Comparison of ENCODE assay signal across 22 cellular contexts in genomic region chr3:69118555-69118954, GRCh38. TPM values are rescaled to one million over a fixed set of nuclear protein-coding genes. Genes with fewer than 3 reads are reported as not detected.
DNase-seq lines count a peak whose midpoint lies in the region; ATAC-seq, FAIRE-seq and TF ChIP-seq lines count a peak whose summit lies in the region.
"Had no signal": no experiment of that assay in that cellular context is flagged by ENCODE, and none has a peak within 500 bp of the region (broad histone marks: within the 10 kb centered on the region; RNA-seq: fewer than 3 reads in every experiment).

No MANE protein-coding gene starts in this region.

- no peak for TF ChIP-seq RAD21 in K562 (CRISPR knock-in tag; conservative IDR thresholded peaks at IDR 0.05 in 1 of 2, IDR thresholded peaks at IDR 0.05 in 1 of 2)

- no peaks in the 10 kb centered on the region for H3K79me2 ChIP-seq in K562 (ENCODE audit: control insufficient read depth, insufficient read depth, low read length)
- H3K79me2 ChIP-seq in trophoblast cell (ENCODE audit: control insufficient read depth, insufficient read depth, low read length, poor library complexity) = no peaks in the 10 kb centered on the region

- no peak overlapping the region for H4K12ac ChIP-seq in trophoblast cell (ENCODE audit: low read depth, low read length)

- no peaks in the 10 kb centered on the region for H3K9me1 ChIP-seq in K562 (ENCODE audit: control insufficient read depth, insufficient read depth, low read length)

- FAIRE-seq in K562 (lab: Jason Lieb, UNC) = no peak
- FAIRE-seq: GM12878, H54 had no signal

- H3K9me3 ChIP-seq in K562 (replicated peaks; ENCODE audit: control insufficient read depth, insufficient read depth, low read depth, low read length) (no peaks in the 10 kb centered on the region), trophoblast cell (ENCODE audit: insufficient read depth, low read depth, low read length) (no peaks in the 10 kb centered on the region), gastrocnemius medialis (no peaks in the 10 kb centered on the region)
- H3K9me3 ChIP-seq: HAP-1 had no signal

- no peak overlapping the region for H4K8ac ChIP-seq in trophoblast cell (ENCODE audit: low read depth, low read length)

- no peaks in the 10 kb centered on the region; a peak in 1 of 5 replicates for H3K4me1 ChIP-seq in K562 (replicated peaks in 1 of 2; ENCODE audit: control insufficient read depth in 2 of 2, insufficient read depth in 2 of 2, low read length in 2 of 2)
- H3K4me1 ChIP-seq in trophoblast cell (ENCODE audit: control insufficient read depth in 1 of 2, insufficient read depth in 2 of 2, low read length in 2 of 2) = peaks cover 2 to 5% of the 10 kb centered on the region in 2 experiments
- peaks cover 27 to 71% of the 10 kb centered on the region in 2 donors for H3K4me1 ChIP-seq in gastrocnemius medialis
- H3K4me1 ChIP-seq: HAP-1 had no signal

- TF ChIP-seq POLR2A in K562 (conservative IDR thresholded peaks at IDR 0.05) (no peak), gastrocnemius medialis (IDR thresholded peaks at IDR 0.05) (peak; percentile 8 to 54)

- H2AK5ac ChIP-seq in trophoblast cell (ENCODE audit: low read length) = no peak overlapping the region

- no peak overlapping the region for H2BK120ac ChIP-seq in trophoblast cell (ENCODE audit: insufficient read depth, low read length, poor library complexity)

- H3K14ac ChIP-seq in trophoblast cell (ENCODE audit: low read length) = no peak overlapping the region

- peak overlapping the region; percentile 32; the same call in 1 of the 2 replicates for H3K4me2 ChIP-seq in K562 (ENCODE audit: insufficient read depth, low read length)
- H3K4me2 ChIP-seq in trophoblast cell (ENCODE audit: low read length) = no peak overlapping the region

- no peak overlapping the region for H3K4me3 ChIP-seq in K562
- H3K4me3 ChIP-seq in trophoblast cell (ENCODE audit: low read depth, low read length) = no peak overlapping the region
- peak overlapping the region in 3 of 4 donors; percentile 34 to 40 (median 39) for H3K4me3 ChIP-seq in gastrocnemius medialis
- H3K4me3 ChIP-seq: GM12878, HAP-1 had no signal

- intact Hi-C loops in K562 (cut with micrococcal nuclease) = no loop called here
- intact Hi-C loops in gastrocnemius medialis (cut with DNase I; ENCODE audit: low total_unique reads) = loop anchor here (2.0 kb wide), 1 partner anchor 32 kb away; no protein-coding TSS in a partner anchor

- in situ Hi-C loops in K562 (cut with MboI) = no loop called here
- in situ Hi-C loops in gastrocnemius medialis (cut with MboI; ENCODE audit: low sequenced_read_pairs in 4 of 4) = no loop called here

- TF ChIP-seq CTCF in K562 (IDR thresholded peaks at IDR 0.05 in 2 of 3, conservative IDR thresholded peaks at IDR 0.05 in 1 of 3; ENCODE audit: insufficient read depth in 2 of 3, low read depth in 1 of 3, low read length in 3 of 3) = no peak
- TF ChIP-seq CTCF in gastrocnemius medialis (IDR thresholded peaks at IDR 0.05 in 4 of 5, conservative IDR thresholded peaks at IDR 0.05 in 1 of 5) = no peak

- H2AFZ ChIP-seq in K562 (ENCODE audit: low read depth, low read length) = peak overlapping the region; percentile 62; the same call in 1 of the 2 replicates
- H2AFZ ChIP-seq in trophoblast cell (ENCODE audit: insufficient read depth, low read length, poor library complexity) = no peak overlapping the region

- H4K20me1 ChIP-seq in K562 (replicated peaks; ENCODE audit: control insufficient read depth, insufficient read depth, low read length) = no peaks in the 10 kb centered on the region

- peak; percentile 58; the same call in 2 of the 3 replicates for ATAC-seq in K562
- peak in 1 of 2 donors; percentile 23 for ATAC-seq in gastrocnemius medialis
- ATAC-seq in HG02623 (IDR thresholded peaks at IDR 0.05; ENCODE audit: unreplicated experiment) = no peak
- ATAC-seq: GM12878 had no signal

- no peak overlapping the region for H4K91ac ChIP-seq in trophoblast cell (ENCODE audit: low read depth, low read length)

- BruUV-seq in K562 (replicated peaks; lab: Mats Ljungman, UMichigan) = no TSS peak

- H3K27me3 ChIP-seq in K562 (ENCODE audit: control insufficient read depth in 2 of 2, insufficient read depth in 2 of 2, low read length in 2 of 2) = no peaks in the 10 kb centered on the region
- H3K27me3 ChIP-seq in trophoblast cell (ENCODE audit: insufficient read depth, low read length) = no peaks in the 10 kb centered on the region
- H3K27me3 ChIP-seq in gastrocnemius medialis = no peaks in the 10 kb centered on the region

- no peaks in the 10 kb centered on the region for H3K36me3 ChIP-seq in K562 (ENCODE audit: control insufficient read depth, insufficient read depth, low read length)
- no peaks in the 10 kb centered on the region for H3K36me3 ChIP-seq in trophoblast cell (ENCODE audit: control insufficient read depth in 1 of 2, insufficient read depth in 2 of 2, low read length in 2 of 2)
- no peaks in the 10 kb centered on the region for H3K36me3 ChIP-seq in gastrocnemius medialis
- H3K36me3 ChIP-seq: HAP-1 had no signal

- CTCF ChIA-PET in K562 (lab: Yijun Ruan, JAX; ENCODE audit: low intra/inter-chr PET ratio) = no interaction called here

- no peak overlapping the region for H2BK5ac ChIP-seq in trophoblast cell (ENCODE audit: low read depth, low read length, poor library complexity)

- DNase-seq in K562 (ENCODE audit: extremely low read depth in 1 of 4, low spot score in 3 of 4) = no peak
- DNase-seq in trophoblast cell = no peak
- peak in 1 of 2 donors; percentile 67 for DNase-seq in gastrocnemius medialis
- DNase-seq in DMS 273 (lab: John Stamatoyannopoulos, UW; ENCODE audit: unreplicated experiment) = no peak
- no peak for DNase-seq in A172 (ENCODE audit: low spot score)
- DNase-seq: 8988T; C1 segment of cervical spinal cord; Calu3; CD4-positive, alpha-beta memory T cell; COR-L47; DMS153; DND-41; GDM1; GOT3; HFFc6 had no signal

- H3K9ac ChIP-seq in K562 (ENCODE audit: insufficient read depth in 1 of 2, low read depth in 2 of 2, low read length in 2 of 2) (no peak overlapping the region), trophoblast cell (ENCODE audit: low read length) (no peak overlapping the region)

- POLR2A ChIA-PET in K562 (lab: Yijun Ruan, JAX) = interaction anchor here (0.8 to 1.3 kb wide), 3 partner anchors 32 to 74 kb away, joined by 3 read pairs; no protein-coding TSS in a partner anchor

- H3K4ac ChIP-seq in trophoblast cell (ENCODE audit: low read depth, low read length) = no peak overlapping the region

- H2BK12ac ChIP-seq in trophoblast cell (ENCODE audit: low read length) = peak overlapping the region; percentile 52

- H3K27ac ChIP-seq in K562 (ENCODE audit: extremely low read depth, low read depth, low read length) (no peak overlapping the region), trophoblast cell (ENCODE audit: low read depth, low read length) (no peak overlapping the region), gastrocnemius medialis (peak overlapping the region; percentile 95 to 97 (median 96)), temporal lobe (ENCODE audit: low read depth, low read length) (peak overlapping the region; percentile 44)

- H3K18ac ChIP-seq in trophoblast cell (ENCODE audit: low read length) = no peak overlapping the region

- H3K79me1 ChIP-seq in trophoblast cell (ENCODE audit: low read length) = no peaks in the 10 kb centered on the region

- H3K23ac ChIP-seq in trophoblast cell (ENCODE audit: low read length) = no peak overlapping the region

- 25% methylated on average over 11 of the region's 12 CpGs for WGBS in K562 (ENCODE audit: insufficient coverage, low coverage, missing lambda C conversion rate)
- no CpG with 5 or more reads among the region's 12 CpGs for WGBS in trophoblast cell (ENCODE audit: extremely low coverage, insufficient coverage, insufficient read length)

- TF ChIP-seq EP300 in K562 (IDR thresholded peaks at IDR 0.05; ENCODE audit: low read length) = no peak

RNA-seq across cellular contexts. Expression of gene LMOD3, which starts 3.8 kb away (rescaled TPM):
- not detected in 2 replicates for total RNA-seq in K562 (2011; cell fraction: chromatin; rRNA removed; ENCODE audit: low replicate concordance)
- not detected in 2 replicates for total RNA-seq in K562 (2011; cell fraction: nucleolus; rRNA removed)
- not detected in 2 replicates for total RNA-seq in K562 (2011; cell fraction: nucleoplasm; rRNA removed)
- total RNA-seq in K562 (2014; rRNA removed) (not detected in 2 replicates), K562 (2014; rRNA removed; fragmentation: Illumina TruSeq; extraction: Trizol) (not detected in 2 replicates), K562 (2015; rRNA removed; fragmentation: Illumina TruSeq; extraction: Trizol) (not detected in 2 replicates), K562 (2021) (not detected in 2 replicates), gastrocnemius medialis (100 to 1,000 TPM in 3 of 4 donors, 10 to 100 TPM in 1; 31.0 to 194 (median 113) TPM), temporal lobe (under 0.01 TPM)
- polyA plus RNA-seq in K562 (2011; rRNA removed) (not detected in 2 replicates), K562 (2014; fragmentation: Illumina TruSeq; extraction: Trizol) (not detected in 2 replicates), K562 (2014; fragmentation: Nextera tagmentation; extraction: Ambion mirVana) (under 1 TPM in 1 of 2 experiments, not detected in 1; 0.03 TPM), K562 (2014; rRNA removed) (not detected in 2 replicates)
- polyA plus RNA-seq in K562 (2011; cell fraction: cytosol; rRNA removed) = not detected in 2 replicates
- not detected in 2 replicates for polyA plus RNA-seq in K562 (2011; cell fraction: nucleus; rRNA removed)
- 0.03 and 0.10 TPM in 2 replicates for polyA plus RNA-seq in K562 (2012)
- polyA minus RNA-seq in K562 (2011; rRNA and poly(A)+ RNA removed) = not detected in 2 replicates
- not detected in 2 replicates for polyA minus RNA-seq in K562 (2011; cell fraction: cytosol; rRNA and poly(A)+ RNA removed)
- not detected in 2 replicates for polyA minus RNA-seq in K562 (2011; cell fraction: nucleus; rRNA and poly(A)+ RNA removed)
- 0.01 TPM in 1 of 2 replicates, not detected in the other for polyA plus RNA-seq in trophoblast cell (2013)
- total RNA-seq in A172 (2014; rRNA removed; shearing (Covaris generic)) = not detected in 2 replicates
- total RNA-seq: A673; Calu3; CD4-positive, alpha-beta memory T cell; HFFc6 had no signal
- polyA plus RNA-seq: BJ had no signal

RNA-seq across cellular contexts. Expression of gene ARL6IP5, which starts 33.8 kb away (rescaled TPM):
- total RNA-seq in K562 (2011; cell fraction: chromatin; rRNA removed; ENCODE audit: low replicate concordance) = 6.7 and 11.2 TPM in 2 replicates
- total RNA-seq in K562 (2011; cell fraction: nucleolus; rRNA removed) = 10.8 TPM in 2 replicates
- total RNA-seq in K562 (2011; cell fraction: nucleoplasm; rRNA removed) = 14.4 and 14.6 TPM in 2 replicates
- total RNA-seq in K562 (2014; rRNA removed) = 11.3 and 11.9 TPM in 2 replicates
- total RNA-seq in K562 (2014; rRNA removed; fragmentation: Illumina TruSeq; extraction: Trizol) = 12.7 and 13.0 TPM in 2 replicates
- total RNA-seq in K562 (2015; rRNA removed; fragmentation: Illumina TruSeq; extraction: Trizol) = 9.4 and 10.7 TPM in 2 replicates
- total RNA-seq in K562 (2021) = 11.5 and 15.2 TPM in 2 replicates
- 21.5 and 22.0 TPM in 2 replicates for polyA plus RNA-seq in K562 (2011; rRNA removed)
- 22.4 and 25.0 TPM in 2 replicates for polyA plus RNA-seq in K562 (2011; cell fraction: cytosol; rRNA removed)
- 3.3 and 6.6 TPM in 2 replicates for polyA plus RNA-seq in K562 (2011; cell fraction: nucleus; rRNA removed)
- polyA plus RNA-seq in K562 (2012) = 16.2 and 23.1 TPM in 2 replicates
- polyA plus RNA-seq in K562 (2014; fragmentation: Illumina TruSeq; extraction: Trizol) = 16.8 and 20.6 TPM in 2 replicates
- 10 to 100 TPM; 51.8 to 54.0 TPM for polyA plus RNA-seq in K562 (2014; fragmentation: Nextera tagmentation; extraction: Ambion mirVana)
- polyA plus RNA-seq in K562 (2014; rRNA removed) = 10.3 and 14.6 TPM in 2 replicates
- 21.9 and 23.0 TPM in 2 replicates for polyA minus RNA-seq in K562 (2011; rRNA and poly(A)+ RNA removed)
- polyA minus RNA-seq in K562 (2011; cell fraction: cytosol; rRNA and poly(A)+ RNA removed) = 11.2 and 13.1 TPM in 2 replicates
- 1.3 and 3.7 TPM in 2 replicates for polyA minus RNA-seq in K562 (2011; cell fraction: nucleus; rRNA and poly(A)+ RNA removed)
- 80.1 and 84.4 TPM in 2 replicates for polyA plus RNA-seq in trophoblast cell (2013)
- total RNA-seq in gastrocnemius medialis = 100 to 1,000 TPM; 108 to 181 (median 145) TPM
- total RNA-seq in temporal lobe = 47.2 TPM
- 99.7 and 109 TPM in 2 replicates for total RNA-seq in A172 (2014; rRNA removed; shearing (Covaris generic))

RNA-seq across cellular contexts. Expression of gene UBA3, which starts 38.4 kb away (rescaled TPM):
- 34.9 and 77.4 TPM in 2 replicates for total RNA-seq in K562 (2011; cell fraction: chromatin; rRNA removed; ENCODE audit: low replicate concordance)
- 20.9 and 22.8 TPM in 2 replicates for total RNA-seq in K562 (2011; cell fraction: nucleolus; rRNA removed)
- 42.0 and 48.9 TPM in 2 replicates for total RNA-seq in K562 (2011; cell fraction: nucleoplasm; rRNA removed)
- 23.2 and 28.9 TPM in 2 replicates for total RNA-seq in K562 (2014; rRNA removed)
- 35.4 and 40.9 TPM in 2 replicates for total RNA-seq in K562 (2014; rRNA removed; fragmentation: Illumina TruSeq; extraction: Trizol)
- 33.9 and 38.6 TPM in 2 replicates for total RNA-seq in K562 (2015; rRNA removed; fragmentation: Illumina TruSeq; extraction: Trizol)
- total RNA-seq in K562 (2021) = 31.2 and 33.8 TPM in 2 replicates
- 42.5 and 58.2 TPM in 2 replicates for polyA plus RNA-seq in K562 (2011; rRNA removed)
- polyA plus RNA-seq in K562 (2011; cell fraction: cytosol; rRNA removed) = 11.9 and 19.8 TPM in 2 replicates
- 37.5 and 53.9 TPM in 2 replicates for polyA plus RNA-seq in K562 (2011; cell fraction: nucleus; rRNA removed)
- polyA plus RNA-seq in K562 (2012) = 28.0 and 29.6 TPM in 2 replicates
- polyA plus RNA-seq in K562 (2014; fragmentation: Illumina TruSeq; extraction: Trizol) = 30.7 and 45.2 TPM in 2 replicates
- 10 to 100 TPM; 58.3 to 80.0 TPM for polyA plus RNA-seq in K562 (2014; fragmentation: Nextera tagmentation; extraction: Ambion mirVana)
- polyA plus RNA-seq in K562 (2014; rRNA removed) = 36.7 and 42.0 TPM in 2 replicates
- polyA minus RNA-seq in K562 (2011; rRNA and poly(A)+ RNA removed) = 28.8 and 29.4 TPM in 2 replicates
- polyA minus RNA-seq in K562 (2011; cell fraction: cytosol; rRNA and poly(A)+ RNA removed) = 9.5 and 9.9 TPM in 2 replicates
- polyA minus RNA-seq in K562 (2011; cell fraction: nucleus; rRNA and poly(A)+ RNA removed) = 24.2 and 38.8 TPM in 2 replicates
- 52.4 and 52.8 TPM in 2 replicates for polyA plus RNA-seq in trophoblast cell (2013)
- 10 to 100 TPM; 29.3 to 42.2 (median 36.0) TPM for total RNA-seq in gastrocnemius medialis
- total RNA-seq in temporal lobe = 76.2 TPM
- total RNA-seq in A172 (2014; rRNA removed; shearing (Covaris generic)) = 75.4 and 83.1 TPM in 2 replicates

Comparison
In these comparisons a context has a peak if more than half of its experiments do, and no peak if none do; other contexts are left out.
1. H3K27ac ChIP-seq: peak in gastrocnemius medialis (4 of 4) and temporal lobe (single experiment); none in K562 (single experiment) and trophoblast cell (single experiment).
2. H3K4me3 ChIP-seq: peak in gastrocnemius medialis (3 of 4); none in K562 (single experiment) and trophoblast cell (single experiment).
3. RNA of gene LMOD3, which starts 3.8 kb away (total RNA-seq): 31.0 to 194 TPM in gastrocnemius medialis; not detected in K562, under 0.01 TPM in temporal lobe (single experiment) and not detected in A172; every median in the first group is over 10 times any median in the second.